Comparison of ENCODE assay signal across 1 cellular context in genomic region chr2:109156052-109156451, GRCh38.
TF ChIP-seq lines count a peak whose summit lies in the region.

No MANE protein-coding gene starts in this region.

TF ChIP-seq in HepG2, 621 proteins besides CTCF, POLR2A, EP300 and RAD21 (continued from another document):
- TF ChIP-seq, protein P1, sequence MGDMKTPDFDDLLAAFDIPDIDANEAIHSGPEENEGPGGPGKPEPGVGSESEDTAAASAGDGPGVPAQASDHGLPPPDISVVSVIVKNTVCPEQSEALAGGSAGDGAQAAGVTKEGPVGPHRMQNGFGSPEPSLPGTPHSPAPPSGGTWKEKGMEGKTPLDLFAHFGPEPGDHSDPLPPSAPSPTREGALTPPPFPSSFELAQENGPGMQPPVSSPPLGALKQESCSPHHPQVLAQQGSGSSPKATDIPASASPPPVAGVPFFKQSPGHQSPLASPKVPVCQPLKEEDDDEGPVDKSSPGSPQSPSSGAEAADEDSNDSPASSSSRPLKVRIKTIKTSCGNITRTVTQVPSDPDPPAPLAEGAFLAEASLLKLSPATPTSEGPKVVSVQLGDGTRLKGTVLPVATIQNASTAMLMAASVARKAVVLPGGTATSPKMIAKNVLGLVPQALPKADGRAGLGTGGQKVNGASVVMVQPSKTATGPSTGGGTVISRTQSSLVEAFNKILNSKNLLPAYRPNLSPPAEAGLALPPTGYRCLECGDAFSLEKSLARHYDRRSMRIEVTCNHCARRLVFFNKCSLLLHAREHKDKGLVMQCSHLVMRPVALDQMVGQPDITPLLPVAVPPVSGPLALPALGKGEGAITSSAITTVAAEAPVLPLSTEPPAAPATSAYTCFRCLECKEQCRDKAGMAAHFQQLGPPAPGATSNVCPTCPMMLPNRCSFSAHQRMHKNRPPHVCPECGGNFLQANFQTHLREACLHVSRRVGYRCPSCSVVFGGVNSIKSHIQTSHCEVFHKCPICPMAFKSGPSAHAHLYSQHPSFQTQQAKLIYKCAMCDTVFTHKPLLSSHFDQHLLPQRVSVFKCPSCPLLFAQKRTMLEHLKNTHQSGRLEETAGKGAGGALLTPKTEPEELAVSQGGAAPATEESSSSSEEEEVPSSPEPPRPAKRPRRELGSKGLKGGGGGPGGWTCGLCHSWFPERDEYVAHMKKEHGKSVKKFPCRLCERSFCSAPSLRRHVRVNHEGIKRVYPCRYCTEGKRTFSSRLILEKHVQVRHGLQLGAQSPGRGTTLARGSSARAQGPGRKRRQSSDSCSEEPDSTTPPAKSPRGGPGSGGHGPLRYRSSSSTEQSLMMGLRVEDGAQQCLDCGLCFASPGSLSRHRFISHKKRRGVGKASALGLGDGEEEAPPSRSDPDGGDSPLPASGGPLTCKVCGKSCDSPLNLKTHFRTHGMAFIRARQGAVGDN (CRISPR knock-in tag; IDR thresholded peaks at IDR 0.05), result no peak
- TF ChIP-seq SP4 (CRISPR knock-in tag; IDR thresholded peaks at IDR 0.05), result no peak
- TF ChIP-seq ZNF572 (CRISPR knock-in tag; IDR thresholded peaks at IDR 0.05), result no peak
- TF ChIP-seq TERF1 (CRISPR knock-in tag; IDR thresholded peaks at IDR 0.05), result no peak
- TF ChIP-seq GPN1 (CRISPR knock-in tag; IDR thresholded peaks at IDR 0.05; ENCODE audit: borderline replicate concordance), result no peak
- TF ChIP-seq ATF2 (CRISPR knock-in tag; IDR thresholded peaks at IDR 0.05), result no peak
- TF ChIP-seq ZNF143 (CRISPR knock-in tag; IDR thresholded peaks at IDR 0.05), result no peak
- TF ChIP-seq, protein P2, sequence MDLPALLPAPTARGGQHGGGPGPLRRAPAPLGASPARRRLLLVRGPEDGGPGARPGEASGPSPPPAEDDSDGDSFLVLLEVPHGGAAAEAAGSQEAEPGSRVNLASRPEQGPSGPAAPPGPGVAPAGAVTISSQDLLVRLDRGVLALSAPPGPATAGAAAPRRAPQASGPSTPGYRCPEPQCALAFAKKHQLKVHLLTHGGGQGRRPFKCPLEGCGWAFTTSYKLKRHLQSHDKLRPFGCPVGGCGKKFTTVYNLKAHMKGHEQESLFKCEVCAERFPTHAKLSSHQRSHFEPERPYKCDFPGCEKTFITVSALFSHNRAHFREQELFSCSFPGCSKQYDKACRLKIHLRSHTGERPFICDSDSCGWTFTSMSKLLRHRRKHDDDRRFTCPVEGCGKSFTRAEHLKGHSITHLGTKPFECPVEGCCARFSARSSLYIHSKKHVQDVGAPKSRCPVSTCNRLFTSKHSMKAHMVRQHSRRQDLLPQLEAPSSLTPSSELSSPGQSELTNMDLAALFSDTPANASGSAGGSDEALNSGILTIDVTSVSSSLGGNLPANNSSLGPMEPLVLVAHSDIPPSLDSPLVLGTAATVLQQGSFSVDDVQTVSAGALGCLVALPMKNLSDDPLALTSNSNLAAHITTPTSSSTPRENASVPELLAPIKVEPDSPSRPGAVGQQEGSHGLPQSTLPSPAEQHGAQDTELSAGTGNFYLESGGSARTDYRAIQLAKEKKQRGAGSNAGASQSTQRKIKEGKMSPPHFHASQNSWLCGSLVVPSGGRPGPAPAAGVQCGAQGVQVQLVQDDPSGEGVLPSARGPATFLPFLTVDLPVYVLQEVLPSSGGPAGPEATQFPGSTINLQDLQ (CRISPR knock-in tag; IDR thresholded peaks at IDR 0.05), result no peak
- TF ChIP-seq, protein P3, sequence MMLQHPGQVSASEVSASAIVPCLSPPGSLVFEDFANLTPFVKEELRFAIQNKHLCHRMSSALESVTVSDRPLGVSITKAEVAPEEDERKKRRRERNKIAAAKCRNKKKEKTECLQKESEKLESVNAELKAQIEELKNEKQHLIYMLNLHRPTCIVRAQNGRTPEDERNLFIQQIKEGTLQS (CRISPR knock-in tag; IDR thresholded peaks at IDR 0.05), result no peak
- no peak for TF ChIP-seq CREBL2 (CRISPR knock-in tag; IDR thresholded peaks at IDR 0.05; ENCODE audit: borderline replicate concordance)
TF ChIP-seq in HepG2: peak in this region for 0.
